ENCODE assay signal across 8 cellular contexts in genomic region chr6:159110013-159110412, GRCh38. TPM values are rescaled to one million over a fixed set of nuclear protein-coding genes. Genes with fewer than 3 reads are reported as not detected.
A peak's percentile ranks its signal among the peaks of the same experiment; 100 is the strongest.
DNase-seq lines count a peak whose midpoint lies in the region; ATAC-seq and TF ChIP-seq lines count a peak whose summit lies in the region.

No MANE protein-coding gene starts in this region.

- H3K4me3 ChIP-seq in BE2C (ENCODE audit: low read depth, low read length), result no peak overlapping the region

- H3K36me3 Mint-ChIP-seq in central memory CD8-positive, alpha-beta T cell (ENCODE audit: insufficient read depth), result peaks cover 6% of the 10 kb centered on the region
- H3K36me3 Mint-ChIP-seq in naive thymus-derived CD8-positive, alpha-beta T cell, result no peaks in the 10 kb centered on the region

- peak overlapping the region; percentile 78 for H3K27ac Mint-ChIP-seq in central memory CD8-positive, alpha-beta T cell (ENCODE audit: low read depth)
- H3K27ac Mint-ChIP-seq in naive thymus-derived CD8-positive, alpha-beta T cell, result peak overlapping the region in 8 of 10 donors; percentile 39 to 87 (median 74)

- ATAC-seq in central memory CD8-positive, alpha-beta T cell (replicated peaks; ENCODE audit: extremely low read depth, poor library complexity, severe bottlenecking), result no peak
- ATAC-seq in naive thymus-derived CD8-positive, alpha-beta T cell, result no peak
- no peak for ATAC-seq in activated CD4-positive, CD25-positive, alpha-beta regulatory T cell treated with anti-CD3 and anti-CD28 coated beads, Interleukin-2, amount 50 U/mL, for 24 hours

- peak overlapping the region; percentile 23 for H3K4me3 Mint-ChIP-seq in central memory CD8-positive, alpha-beta T cell
- peak overlapping the region in 3 of 10 donors; percentile 17 to 60 (median 49) for H3K4me3 Mint-ChIP-seq in naive thymus-derived CD8-positive, alpha-beta T cell

- peaks cover 52% of the 10 kb centered on the region for H3K4me1 Mint-ChIP-seq in central memory CD8-positive, alpha-beta T cell
- H3K4me1 Mint-ChIP-seq in naive thymus-derived CD8-positive, alpha-beta T cell, result peaks cover 32 to 84% (median 54%) of the 10 kb centered on the region in 4 donors

- H3K9me3 Mint-ChIP-seq in central memory CD8-positive, alpha-beta T cell, result no peaks in the 10 kb centered on the region
- H3K9me3 Mint-ChIP-seq in naive thymus-derived CD8-positive, alpha-beta T cell, result no peaks in the 10 kb centered on the region

- H3K36me3 ChIP-seq in BE2C, result no peaks in the 10 kb centered on the region

- TF ChIP-seq CTCF in BE2C (IDR thresholded peaks at IDR 0.05; ENCODE audit: low read depth, low read length) (peak; percentile 87), GM12872 (IDR thresholded peaks at IDR 0.05; ENCODE audit: insufficient read depth, low read depth, low read length) (peak; percentile 87)

- POLR2A ChIA-PET in naive thymus-derived CD8-positive, alpha-beta T cell (lab: Charles Lee), result interaction anchor here (1.6 to 2.3 kb wide), 3 partner anchors 9 to 66 kb away, joined by 4 to 12 read pairs (median 6); partner anchors contain the start of gene TAGAP

- no peaks in the 10 kb centered on the region for H3K27me3 Mint-ChIP-seq in central memory CD8-positive, alpha-beta T cell
- no peaks in the 10 kb centered on the region for H3K27me3 Mint-ChIP-seq in naive thymus-derived CD8-positive, alpha-beta T cell

- peaks cover 9% of the 10 kb centered on the region; the same call in 1 of the 2 replicates for H3K4me1 ChIP-seq in BE2C

- no peaks in the 10 kb centered on the region; the same call in 1 of the 2 replicates for H3K27me3 ChIP-seq in BE2C

- H3K9me3 ChIP-seq in BE2C, result no peaks in the 10 kb centered on the region

- peak; percentile 49 for DNase-seq in BE2C
- peak; percentile 48 for DNase-seq in NCI-H69 (lab: John Stamatoyannopoulos, UW)
- no peak for DNase-seq in central memory CD8-positive, alpha-beta T cell (ENCODE audit: low spot score in 2 of 2)
- peak in 8 of 10 donors; percentile 21 to 65 (median 46) for DNase-seq in naive thymus-derived CD8-positive, alpha-beta T cell
- DNase-seq in cerebellum (ENCODE audit: low spot score), result no peak
- DNase-seq in globus pallidus (ENCODE audit: low spot score), result no peak

RNA-seq across cellular contexts. Expression of gene FNDC1, which starts 59.2 kb away (rescaled TPM):
- polyA plus RNA-seq in BE2C (2012; ENCODE audit: insufficient read depth, insufficient read length, low read depth), result not detected
- not detected for total RNA-seq in naive thymus-derived CD8-positive, alpha-beta T cell
- polyA plus RNA-seq in naive thymus-derived CD8-positive, alpha-beta T cell, result not detected
- total RNA-seq in cerebellum, result 1.7 TPM

Comparison
In these comparisons a context has a peak if more than half of its experiments do, and no peak if none do; other contexts are left out.
1. DNase-seq: peak in BE2C (single experiment), NCI-H69 (single experiment) and naive thymus-derived CD8-positive, alpha-beta T cell (8 of 10); none in central memory CD8-positive, alpha-beta T cell (0 of 2), cerebellum (single experiment) and globus pallidus (single experiment).